21 cellular contexts compared by ENCODE assay signal in the genomic region with DNA sequence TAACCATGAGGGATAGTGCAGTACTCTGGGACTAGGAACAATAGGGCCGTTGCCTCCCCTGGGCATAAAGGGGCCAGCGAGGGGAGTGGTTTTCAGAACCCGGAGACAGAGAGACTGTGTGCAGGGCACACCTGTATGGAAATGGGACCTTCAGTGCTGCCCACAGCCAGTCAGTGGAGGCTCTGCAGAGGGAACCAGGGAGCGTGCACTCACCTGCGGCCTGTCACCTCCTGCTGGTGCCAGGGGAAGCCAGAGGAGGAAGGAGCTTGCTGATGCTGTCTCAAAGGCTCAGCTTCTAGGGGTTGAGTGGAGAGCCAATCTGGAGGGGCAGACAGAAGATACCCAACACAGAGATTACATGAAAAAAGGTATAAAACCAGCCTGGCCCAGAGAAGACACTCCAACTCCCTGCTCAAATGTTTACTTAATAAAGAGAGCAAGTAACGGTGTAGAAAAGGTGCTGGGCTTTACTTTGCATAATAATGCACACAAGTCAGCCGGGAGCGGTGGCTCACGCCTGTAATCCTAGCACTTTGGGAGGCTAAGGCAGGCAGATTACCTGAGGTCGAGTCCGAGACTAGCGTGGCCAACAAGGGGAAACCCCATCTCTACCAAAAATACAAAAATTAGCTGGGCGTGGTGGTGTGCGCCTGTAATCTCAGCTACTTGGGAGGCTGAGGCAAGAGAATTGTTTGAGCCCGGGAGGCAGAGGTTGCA. TPM values are rescaled to one million over a fixed set of nuclear protein-coding genes. Genes with fewer than 3 reads are reported as not detected.
DNase-seq lines count a peak whose midpoint lies in the region; TF ChIP-seq lines count a peak whose summit lies in the region.
"Had no signal": no experiment of that assay in that cellular context is flagged by ENCODE, and none has a peak within 500 bp of the region (broad histone marks: within the 10 kb centered on the region; RNA-seq: fewer than 3 reads in every experiment).

No MANE protein-coding gene starts in this region.

- no peaks in the 10 kb centered on the region for H3K4me1 ChIP-seq in neuronal stem cell (ENCODE audit: control insufficient read depth in 2 of 2, insufficient read depth in 1 of 2, low read depth in 1 of 2, low read length in 2 of 2)
- H3K4me1 ChIP-seq: right lobe of liver, testis had no signal

- H3K4ac ChIP-seq in neuronal stem cell (ENCODE audit: low read length) = no peak overlapping the region

- DNase-seq in ELF-1 (ENCODE audit: low read depth, low spot score) = peak; percentile 10
- peak; percentile 81 for DNase-seq in NCI-H2029 (lab: John Stamatoyannopoulos, UW)
- peak; percentile 96 for DNase-seq in NCI-H526 treated with DMSO at 0.1 percent for 48 hours (lab: John Stamatoyannopoulos, UW)
- no peak for DNase-seq in neuronal stem cell (ENCODE audit: low spot score)
- no peak for DNase-seq in NOMO-1 (lab: John Stamatoyannopoulos, UW; ENCODE audit: unreplicated experiment in 2 of 2)
- DNase-seq in HEK293T (ENCODE audit: extremely low spot score) = no peak
- no peak for DNase-seq in activated T-helper 2 cell treated with anti-CD3 and anti-CD28 coated beads, Interferon-gamma antibody, Interleukin-2, Interleukin-4, amounts not matched to agents 10 μg/mL and 5 μg/mL and 100 μg/mL, durations not matched to agents 14 hours and 24 hours and 36 hours (ENCODE audit: low spot score)
- DNase-seq: activated CD4-positive, alpha-beta T cell treated with anti-CD3 and anti-CD28 coated beads, Interleukin-2, amount 10 ng/mL, durations not matched to agents 7 days and 5 days; activated CD8-positive, alpha-beta memory T cell treated with anti-CD3 and anti-CD28 coated beads, Interleukin-2, amount 50 U/mL, for 4 hours; activated effector memory CD4-positive, alpha-beta T cell treated with anti-CD3 and anti-CD28 coated beads, Interleukin-2, amount 50 U/mL, for 16 hours; adrenal gland; CD8-positive, alpha-beta T cell; EL; foreskin melanocyte; hypothalamus; naive B cell; ovary; right lobe of liver; testis had no signal

- no peaks in the 10 kb centered on the region for H3K79me1 ChIP-seq in neuronal stem cell (ENCODE audit: low read depth, low read length)

- H3K9me3 ChIP-seq in neuronal stem cell (replicated peaks in 1 of 2; ENCODE audit: control insufficient read depth in 2 of 2, insufficient read depth in 1 of 2, low read depth in 1 of 2, low read length in 2 of 2) = no peaks in the 10 kb centered on the region
- H3K9me3 ChIP-seq: adrenal gland, ovary, right lobe of liver, testis had no signal

- no peak overlapping the region for H3K4me3 Mint-ChIP-seq in activated T-helper 2 cell treated with anti-CD3 and anti-CD28 coated beads, Interferon-gamma antibody, Interleukin-2, Interleukin-4, amounts not matched to agents 10 μg/mL and 5 μg/mL and 100 μg/mL, durations not matched to agents 14 hours and 24 hours and 36 hours (ENCODE audit: low read depth)
- H3K4me3 Mint-ChIP-seq: activated CD4-positive, alpha-beta T cell treated with anti-CD3 and anti-CD28 coated beads, Interleukin-2, amount 10 ng/mL, durations not matched to agents 7 days and 5 days; CD8-positive, alpha-beta T cell; stimulated activated effector memory CD8-positive, alpha-beta T cell treated with anti-CD3 and anti-CD28 coated beads, Interleukin-12 subunit alpha, Interleukin-12 subunit beta, amount 100 ng/mL, for 72 hours had no signal

- no peak overlapping the region for H3K23ac ChIP-seq in neuronal stem cell (ENCODE audit: low read depth, low read length, poor library complexity)

- H3K4me3 ChIP-seq in neuronal stem cell (ENCODE audit: low read length in 2 of 2) = no peak overlapping the region
- H3K4me3 ChIP-seq: adrenal gland, ovary, right lobe of liver, testis had no signal

- no peak overlapping the region for H2AFZ ChIP-seq in neuronal stem cell (ENCODE audit: low read length)

- H3K18ac ChIP-seq in neuronal stem cell (ENCODE audit: low read length) = no peak overlapping the region

- no peaks in the 10 kb centered on the region for H3K27me3 ChIP-seq in neuronal stem cell (ENCODE audit: control insufficient read depth in 3 of 3, insufficient read depth in 3 of 3, low read depth in 1 of 3, low read length in 3 of 3)
- H3K27me3 ChIP-seq: adrenal gland, ovary, right lobe of liver, testis had no signal

- H3K4me2 ChIP-seq in neuronal stem cell (ENCODE audit: insufficient read depth, low read length, poor library complexity, severe bottlenecking) = no peak overlapping the region

- CTCF ChIA-PET in HEK293T (lab: Yijun Ruan, JAX) = interaction anchor here (0.6 kb wide), 1 partner anchor 353 kb away, joined by 3 read pairs; no protein-coding TSS in a partner anchor

- no peak overlapping the region for H2BK12ac ChIP-seq in neuronal stem cell (ENCODE audit: low read length)

- H4K8ac ChIP-seq in neuronal stem cell (ENCODE audit: low read depth, low read length) = no peak overlapping the region

- WGBS in neuronal stem cell (ENCODE audit: extremely low coverage in 2 of 2, insufficient read length in 2 of 2, insufficient replicate concordance in 1 of 2), 2 donors = no CpG with 5 or more reads among the region's 15 CpGs

- H2BK120ac ChIP-seq in neuronal stem cell (ENCODE audit: low read depth, low read length) = no peak overlapping the region

- no peak overlapping the region for H3K27ac Mint-ChIP-seq in activated T-helper 2 cell treated with anti-CD3 and anti-CD28 coated beads, Interferon-gamma antibody, Interleukin-2, Interleukin-4, amounts not matched to agents 10 μg/mL and 5 μg/mL and 100 μg/mL, durations not matched to agents 14 hours and 24 hours and 36 hours
- H3K27ac Mint-ChIP-seq: activated CD4-positive, alpha-beta T cell treated with anti-CD3 and anti-CD28 coated beads, Interleukin-2, amount 10 ng/mL, durations not matched to agents 7 days and 5 days; CD8-positive, alpha-beta T cell; stimulated activated effector memory CD8-positive, alpha-beta T cell treated with anti-CD3 and anti-CD28 coated beads, Interleukin-12 subunit alpha, Interleukin-12 subunit beta, amount 100 ng/mL, for 72 hours had no signal

- POLR2A ChIA-PET in HEK293T (lab: Yijun Ruan, JAX) = no interaction called here

- H3K27ac ChIP-seq in neuronal stem cell (replicated peaks; ENCODE audit: low read length) = no peak overlapping the region
- H3K27ac ChIP-seq: adrenal gland, epithelial cell of prostate, ovary, right lobe of liver, testis had no signal

- H2AK5ac ChIP-seq in neuronal stem cell (ENCODE audit: low read depth, low read length) = no peak overlapping the region

- H3K36me3 Mint-ChIP-seq in activated T-helper 2 cell treated with anti-CD3 and anti-CD28 coated beads, Interferon-gamma antibody, Interleukin-2, Interleukin-4, amounts not matched to agents 10 μg/mL and 5 μg/mL and 100 μg/mL, durations not matched to agents 14 hours and 24 hours and 36 hours (ENCODE audit: low read depth) = no peaks in the 10 kb centered on the region
- H3K36me3 Mint-ChIP-seq: CD8-positive, alpha-beta T cell; naive B cell; stimulated activated effector memory CD8-positive, alpha-beta T cell treated with anti-CD3 and anti-CD28 coated beads, Interleukin-12 subunit alpha, Interleukin-12 subunit beta, amount 100 ng/mL, for 72 hours had no signal

- H3K9me3 Mint-ChIP-seq in activated T-helper 2 cell treated with anti-CD3 and anti-CD28 coated beads, Interferon-gamma antibody, Interleukin-2, Interleukin-4, amounts not matched to agents 10 μg/mL and 5 μg/mL and 100 μg/mL, durations not matched to agents 14 hours and 24 hours and 36 hours = no peaks in the 10 kb centered on the region
- H3K9me3 Mint-ChIP-seq: activated CD4-positive, alpha-beta T cell treated with anti-CD3 and anti-CD28 coated beads, Interleukin-2, amount 10 ng/mL, durations not matched to agents 7 days and 5 days; CD8-positive, alpha-beta T cell; naive B cell; stimulated activated effector memory CD8-positive, alpha-beta T cell treated with anti-CD3 and anti-CD28 coated beads, Interleukin-12 subunit alpha, Interleukin-12 subunit beta, amount 100 ng/mL, for 72 hours had no signal

- H2BK15ac ChIP-seq in neuronal stem cell (ENCODE audit: low read length) = no peak overlapping the region

- H3K4me1 Mint-ChIP-seq in activated T-helper 2 cell treated with anti-CD3 and anti-CD28 coated beads, Interferon-gamma antibody, Interleukin-2, Interleukin-4, amounts not matched to agents 10 μg/mL and 5 μg/mL and 100 μg/mL, durations not matched to agents 14 hours and 24 hours and 36 hours (ENCODE audit: low read depth) = peaks cover 4% of the 10 kb centered on the region
- H3K4me1 Mint-ChIP-seq: stimulated activated effector memory CD8-positive, alpha-beta T cell treated with anti-CD3 and anti-CD28 coated beads, Interleukin-12 subunit alpha, Interleukin-12 subunit beta, amount 100 ng/mL, for 72 hours had no signal

- peak overlapping the region; percentile 58 for H3K14ac ChIP-seq in neuronal stem cell (ENCODE audit: low read length)

- no peaks in the 10 kb centered on the region for H3K27me3 Mint-ChIP-seq in activated T-helper 2 cell treated with anti-CD3 and anti-CD28 coated beads, Interferon-gamma antibody, Interleukin-2, Interleukin-4, amounts not matched to agents 10 μg/mL and 5 μg/mL and 100 μg/mL, durations not matched to agents 14 hours and 24 hours and 36 hours (ENCODE audit: low read depth)
- H3K27me3 Mint-ChIP-seq: activated CD4-positive, alpha-beta T cell treated with anti-CD3 and anti-CD28 coated beads, Interleukin-2, amount 10 ng/mL, durations not matched to agents 7 days and 5 days had no signal

- no peak overlapping the region for H4K91ac ChIP-seq in neuronal stem cell (ENCODE audit: low read depth, low read length, poor library complexity)

- H2BK5ac ChIP-seq in neuronal stem cell (ENCODE audit: low read length) = no peak overlapping the region

- H3K9ac ChIP-seq in neuronal stem cell (ENCODE audit: low read depth, low read length, poor library complexity) = no peak overlapping the region

- intact Hi-C loops in activated T-helper 2 cell treated with anti-CD3 and anti-CD28 coated beads, Interferon-gamma antibody, Interleukin-2, Interleukin-4, amounts not matched to agents 10 μg/mL and 5 μg/mL and 100 μg/mL, durations not matched to agents 14 hours and 24 hours and 36 hours (cut with micrococcal nuclease) = no loop called here

- H3K36me3 ChIP-seq in neuronal stem cell (replicated peaks in 1 of 2; ENCODE audit: control insufficient read depth in 2 of 2, insufficient read depth in 2 of 2, low read length in 2 of 2) = no peaks in the 10 kb centered on the region
- H3K36me3 ChIP-seq: adrenal gland, ovary, right lobe of liver had no signal

TF ChIP-seq in HEK293T, 16 proteins besides CTCF, POLR2A, EP300 and RAD21:
- TF ChIP-seq FOXA1 (IDR thresholded peaks at IDR 0.05) (no peak), CTBP1 (IDR thresholded peaks at IDR 0.05; ENCODE audit: borderline replicate concordance) (no peak), ZNF384 (IDR thresholded peaks at IDR 0.05) (no peak)

RNA-seq across cellular contexts. Expression of gene WAPL, which starts 35.5 kb away (rescaled TPM):
- 28.7 TPM for polyA plus RNA-seq in neuronal stem cell (2013, experiment 1 of 2)
- 29.0 TPM for polyA plus RNA-seq in neuronal stem cell (2013, experiment 2 of 2)
- total RNA-seq in activated T-helper 2 cell treated with anti-CD3 and anti-CD28 coated beads, Interferon-gamma antibody, Interleukin-2, Interleukin-4, amounts not matched to agents 10 μg/mL and 5 μg/mL and 100 μg/mL, durations not matched to agents 14 hours and 24 hours and 36 hours = 50.0 and 51.4 TPM in 2 replicates

Comparison
In these comparisons a context has a peak if more than half of its experiments do, and no peak if none do; other contexts are left out.
1. DNase-seq: peak in ELF-1 (single experiment), NCI-H2029 (single experiment) and NCI-H526 treated with DMSO at 0.1 percent for 48 hours (single experiment); none in neuronal stem cell (single experiment), NOMO-1 (0 of 2), HEK293T (single experiment) and activated T-helper 2 cell treated with anti-CD3 and anti-CD28 coated beads, Interferon-gamma antibody, Interleukin-2, Interleukin-4, amounts not matched to agents 10 μg/mL and 5 μg/mL and 100 μg/mL, durations not matched to agents 14 hours and 24 hours and 36 hours (single experiment).